11 cellular contexts compared by ENCODE assay signal in the genomic region with DNA sequence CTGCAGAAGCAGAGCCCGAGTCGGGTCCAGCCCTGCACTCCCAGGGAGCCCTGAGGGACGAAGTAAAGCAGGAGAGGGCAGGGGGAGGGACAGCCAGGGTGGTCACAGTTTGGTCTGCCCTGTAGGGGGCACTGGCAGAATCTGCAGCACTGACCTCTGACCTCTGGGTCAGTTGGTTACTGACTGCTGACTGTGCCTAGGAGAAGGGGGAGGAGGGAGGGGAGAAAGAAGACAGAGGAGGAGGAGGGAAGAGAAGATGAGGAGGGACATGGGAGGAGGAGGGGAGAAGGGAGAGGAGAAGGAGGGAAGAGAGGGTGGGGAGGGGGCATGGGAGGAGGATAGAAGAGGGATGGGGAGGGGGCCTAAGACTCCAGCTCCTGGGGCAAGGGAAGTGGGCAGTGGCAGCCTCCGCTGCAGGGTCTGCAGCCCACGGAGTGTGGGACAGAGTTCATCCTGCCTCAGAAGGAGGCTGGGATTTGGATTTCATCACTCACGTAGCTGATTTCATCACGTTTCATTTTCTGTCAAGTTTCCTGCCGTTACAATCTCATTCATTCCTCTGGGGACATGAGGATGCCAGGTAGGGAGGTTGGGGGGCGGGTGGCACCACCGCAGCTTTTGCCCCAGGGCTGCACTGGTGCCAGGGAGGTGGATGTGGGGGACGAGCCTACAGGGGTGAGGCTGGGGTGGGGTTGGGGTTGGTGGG. TPM values are rescaled to one million over a fixed set of nuclear protein-coding genes. Genes with fewer than 3 reads are reported as not detected.
A peak's percentile ranks its signal among the peaks of the same experiment; 100 is the strongest.
DNase-seq lines count a peak whose midpoint lies in the region; TF ChIP-seq lines count a peak whose summit lies in the region.
"Had no signal": no experiment of that assay in that cellular context is flagged by ENCODE, and none has a peak within 500 bp of the region (broad histone marks: within the 10 kb centered on the region; RNA-seq: fewer than 3 reads in every experiment).

No MANE protein-coding gene starts in this region.

- WGBS in thyroid gland, 2 donors, result 76 to 80% methylated on average over 10 to 11 of the region's 11 CpGs

- H3K36me3 ChIP-seq in thyroid gland, result no peaks in the 10 kb centered on the region
- H3K36me3 ChIP-seq: gastrocnemius medialis had no signal

- H3K9me3 ChIP-seq in thyroid gland, result no peaks in the 10 kb centered on the region
- H3K9me3 ChIP-seq: gastrocnemius medialis had no signal

- peaks cover 51 to 83% of the 10 kb centered on the region in 2 donors for H3K4me1 ChIP-seq in thyroid gland

- intact Hi-C loops in thyroid gland (cut with DNase I), result no loop called here

- no peak for TF ChIP-seq POLR2A in thyroid gland (IDR thresholded peaks at IDR 0.05)

- TF ChIP-seq CTCF in thyroid gland (IDR thresholded peaks at IDR 0.05), result no peak

- H3K27me3 ChIP-seq in thyroid gland, result no peaks in the 10 kb centered on the region
- H3K27me3 ChIP-seq: gastrocnemius medialis had no signal

- H3K27ac ChIP-seq in thyroid gland, result no peak overlapping the region
- H3K27ac ChIP-seq: gastrocnemius medialis had no signal

- DNase-seq in AML-193 (lab: John Stamatoyannopoulos, UW) (peak; percentile 28 to 29), HCEC 1CT (peak; percentile 22), fibroblast of peridontal ligament (ENCODE audit: extremely low read depth) (peak; percentile 72), thyroid gland (no peak), COLO668 (lab: John Stamatoyannopoulos, UW; ENCODE audit: unreplicated experiment) (no peak)
- no peak for DNase-seq in activated CD4-positive, CD25-positive, alpha-beta regulatory T cell (lab: John Stamatoyannopoulos, UW)
- DNase-seq in NK-92 treated with Interleukin-12 subunit alpha and Interleukin-12 subunit beta, amount 100 ng/mL, for 24 hours (lab: John Stamatoyannopoulos, UW), result no peak
- DNase-seq: gastrocnemius medialis, NCI-H2227 treated with DMSO at 0.1 percent for 48 hours had no signal

- no peak overlapping the region for H3K4me3 ChIP-seq in thyroid gland (replicated peaks in 1 of 3)
- H3K4me3 ChIP-seq: gastrocnemius medialis had no signal

TF ChIP-seq in PFSK-1, 5 proteins besides CTCF, POLR2A, EP300 and RAD21:
- TF ChIP-seq SIN3A (IDR thresholded peaks at IDR 0.05; ENCODE audit: borderline replicate concordance, insufficient read depth, low read length) (no peak; the same call in 1 of the 2 replicates), POLR2AphosphoS5 (IDR thresholded peaks at IDR 0.05; ENCODE audit: low read depth, low read length) (0 out of 2 replicates have a peak, but pooled peaks have one; percentile 20)

RNA-seq across cellular contexts. Expression of a gene that starts 55.2 kb away (rescaled TPM):
- 5.0 TPM for polyA plus RNA-seq in PFSK-1 (2012; ENCODE audit: insufficient read length, low read depth)
- 1 to 10 TPM in 3 of 4 donors, under 1 TPM in 1; 0.54 to 4.0 (median 3.8) TPM for total RNA-seq in thyroid gland
- total RNA-seq: gastrocnemius medialis, lung microvascular endothelial cell had no signal

Comparison
In these comparisons a context has a peak if more than half of its experiments do, and no peak if none do; other contexts are left out.
1. DNase-seq: peak in AML-193 (2 of 2), HCEC 1CT (single experiment) and fibroblast of peridontal ligament (single experiment); none in thyroid gland (0 of 2), COLO668 (single experiment), activated CD4-positive, CD25-positive, alpha-beta regulatory T cell (0 of 4) and NK-92 treated with Interleukin-12 subunit alpha and Interleukin-12 subunit beta, amount 100 ng/mL, for 24 hours (single experiment).